23 cellular contexts compared by ENCODE assay signal in the genomic region with DNA sequence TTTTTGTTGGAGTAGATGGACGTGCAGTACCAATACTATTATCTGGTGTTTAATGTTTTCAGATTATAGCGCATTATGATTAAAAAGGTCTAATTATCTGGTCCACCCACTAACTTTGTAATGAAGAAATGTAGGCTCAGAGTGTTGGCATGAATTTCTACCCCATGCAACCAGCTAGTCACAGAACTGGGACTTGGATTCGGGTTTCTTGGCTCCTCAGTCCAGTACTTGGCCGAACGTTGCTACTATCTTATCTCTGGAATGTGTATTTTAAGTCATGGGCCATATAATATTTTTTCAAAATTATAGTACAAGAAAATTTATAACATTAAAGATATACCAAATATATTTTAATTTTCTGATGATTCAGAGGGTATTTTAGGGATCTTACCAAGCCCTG.
A peak's percentile ranks its signal among the peaks of the same experiment; 100 is the strongest.
DNase-seq lines count a peak whose midpoint lies in the region; ATAC-seq and TF ChIP-seq lines count a peak whose summit lies in the region.
"Had no signal": no experiment of that assay in that cellular context is flagged by ENCODE, and none has a peak within 500 bp of the region (broad histone marks: within the 10 kb centered on the region; RNA-seq: fewer than 3 reads in every experiment).

No MANE protein-coding gene starts in this region.

- intact Hi-C loops in Right ventricle myocardium superior (cut with DNase I) (no loop called here), cardiac septum (cut with DNase I) (no loop called here), right cardiac atrium (cut with DNase I) (no loop called here)

- H3K4me3 ChIP-seq in fibroblast of pulmonary artery (replicated peaks; ENCODE audit: low read depth, low read length) (no peak overlapping the region), right cardiac atrium (ENCODE audit: low read length) (no peak overlapping the region)
- H3K4me3 ChIP-seq: A549; BLaER1 treated with 17β-estradiol and CSF1 and Interleukin-3, amounts not matched to agents 10 nM and 100 nM; GM12878; HAP-1 had no signal

- no peak for TF ChIP-seq CTCF in fibroblast of pulmonary artery (IDR thresholded peaks at IDR 0.05; ENCODE audit: low read length, missing control alignments)

- WGBS in right cardiac atrium, result 34% methylated on average over 5 of the region's 5 CpGs

- H3K27ac ChIP-seq in right cardiac atrium (ENCODE audit: low read length), result no peak overlapping the region
- H3K27ac ChIP-seq: A549; BLaER1 treated with 17β-estradiol and CSF1 and Interleukin-3, amounts not matched to agents 10 nM and 100 nM had no signal

- H3K27me3 ChIP-seq in right cardiac atrium (ENCODE audit: control insufficient read depth, insufficient read depth), result no peaks in the 10 kb centered on the region
- H3K27me3 ChIP-seq: BE2C; BLaER1 treated with 17β-estradiol and CSF1 and Interleukin-3, amounts not matched to agents 10 nM and 100 nM had no signal

- no peaks in the 10 kb centered on the region for H3K9me3 ChIP-seq in right cardiac atrium (ENCODE audit: control insufficient read depth, low read length)
- H3K9me3 ChIP-seq: A549; BE2C; BLaER1 treated with 17β-estradiol and CSF1 and Interleukin-3, amounts not matched to agents 10 nM and 100 nM; HAP-1 had no signal

- DNase-seq in Right ventricle myocardium superior, result peak; percentile 37
- DNase-seq in cardiac septum (ENCODE audit: low spot score), result no peak
- DNase-seq in NCI-H226, result peak; percentile 31
- DNase-seq in fibroblast of pulmonary artery (ENCODE audit: low read depth), result peak; percentile 9
- peak; percentile 15 to 64 (median 23) for DNase-seq in right cardiac atrium
- DNase-seq in RPMI8226, result no peak
- DNase-seq in NCI-H524 (lab: John Stamatoyannopoulos, UW), result no peak
- DNase-seq: 8988T; ACHN; AML-193; BE2C; CD4-positive, alpha-beta T cell; CD8-positive, alpha-beta memory T cell; DMS 273 treated with DMSO at 0.1 percent for 48 hours; DMS79; EL; GDM1; GOT3; HFFc6 had no signal

- no peaks in the 10 kb centered on the region for H3K4me1 ChIP-seq in right cardiac atrium (ENCODE audit: control insufficient read depth, insufficient read depth, low read length)
- H3K4me1 ChIP-seq: A549; BE2C; BLaER1 treated with 17β-estradiol and CSF1 and Interleukin-3, amounts not matched to agents 10 nM and 100 nM; HAP-1 had no signal

- ATAC-seq in Right ventricle myocardium superior (ENCODE audit: poor library complexity), result peak; percentile 71
- ATAC-seq in right cardiac atrium, result peak in 1 of 2 donors; percentile 78
- ATAC-seq: A549, GM12878 had no signal

Comparison
In these comparisons a context has a peak if more than half of its experiments do, and no peak if none do; other contexts are left out.
1. DNase-seq: peak in Right ventricle myocardium superior (single experiment), NCI-H226 (single experiment), fibroblast of pulmonary artery (single experiment) and right cardiac atrium (3 of 3); none in cardiac septum (single experiment), RPMI8226 (single experiment) and NCI-H524 (0 of 2).